Comparison of ENCODE assay signal across 21 cellular contexts in the genomic region with DNA sequence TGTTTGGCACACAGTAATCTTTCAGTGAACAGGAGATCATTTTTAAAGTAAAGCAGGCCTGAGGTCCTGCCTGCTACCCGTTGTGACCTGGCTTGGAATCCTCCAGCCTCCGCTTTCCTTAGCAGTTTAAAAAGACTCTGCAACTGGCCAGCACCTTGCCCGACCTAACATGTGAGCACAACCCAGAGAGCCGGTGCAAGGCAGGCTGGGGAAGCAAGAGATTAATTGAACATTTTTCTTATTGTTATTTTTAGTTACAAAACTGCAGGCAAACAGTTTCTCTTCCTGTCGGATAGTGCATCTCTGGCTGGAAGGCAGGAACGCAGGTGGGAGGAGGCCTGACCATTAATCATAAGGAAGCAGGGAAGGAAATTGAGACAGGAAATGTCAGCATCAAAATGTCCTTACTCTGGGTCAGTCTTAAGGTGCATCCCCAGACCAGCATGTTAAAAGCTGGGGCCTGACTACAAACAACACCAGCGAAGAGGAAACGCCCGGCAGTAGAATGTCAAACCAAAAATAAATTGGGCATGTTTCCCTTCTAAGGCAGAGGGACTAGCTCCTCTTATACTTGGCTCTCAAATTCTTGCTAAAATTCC.
"Had no signal": no experiment of that assay in that cellular context is flagged by ENCODE, and none has a peak within 500 bp of the region (broad histone marks: within the 10 kb centered on the region; RNA-seq: fewer than 3 reads in every experiment).

No MANE protein-coding gene starts in this region.

- H3K9me3 ChIP-seq: ascending aorta, esophagus squamous epithelium, left lung, mucosa of descending colon, ovary, vagina had no signal

- H3K4me1 Mint-ChIP-seq: activated CD4-positive, alpha-beta T cell treated with anti-CD3 and anti-CD28 coated beads, Interleukin-2, amount 10 ng/mL, durations not matched to agents 7 days and 5 days; memory B cell; naive B cell had no signal

- H3K36me3 Mint-ChIP-seq: memory B cell, naive B cell, neural progenitor cell had no signal

- H3K27ac ChIP-seq: esophagus squamous epithelium, left lung, neural progenitor cell, ovary, tibial nerve, vagina had no signal

- H3K36me3 ChIP-seq: ascending aorta, esophagus squamous epithelium, left lung, neural progenitor cell, ovary, tibial nerve, vagina had no signal

- H3K27ac Mint-ChIP-seq: activated CD4-positive, alpha-beta T cell treated with anti-CD3 and anti-CD28 coated beads, Interleukin-2, amount 10 ng/mL, durations not matched to agents 7 days and 5 days; activated naive CD4-positive, alpha-beta T cell treated with anti-CD3 and anti-CD28 coated beads for 36 hours; memory B cell; naive B cell; neural progenitor cell; stimulated activated naive CD8-positive, alpha-beta T cell treated with anti-CD3 and anti-CD28 coated beads, Interleukin-15, Interleukin-2, amounts not matched to agents 100 ng/mL and 50 ng/mL, for 24 hours had no signal

- H3K4me1 ChIP-seq: esophagus squamous epithelium, left lung, tibial nerve, vagina had no signal

- DNase-seq: activated CD4-positive, alpha-beta T cell treated with anti-CD3 and anti-CD28 coated beads, Interleukin-2, amount 10 ng/mL, durations not matched to agents 7 days and 5 days; activated CD8-positive, alpha-beta memory T cell treated with anti-CD3 and anti-CD28 coated beads, Interleukin-2, amount 50 U/mL, for 4 hours; activated naive CD4-positive, alpha-beta T cell treated with anti-CD3 and anti-CD28 coated beads for 36 hours; activated T-cell treated with anti-CD3 and anti-CD28 coated beads, Interleukin-2, amount 50 U/mL, for 4 hours; cortex of kidney; effector CD4-positive, alpha-beta T cell; esophagus squamous epithelium; islet precursor cell; left lung; mucosa of descending colon; naive B cell; ovary; stimulated activated CD4-positive, alpha-beta T cell treated with anti-CD3 and anti-CD28 coated beads, Interleukin-12 subunit alpha, Interleukin-12 subunit beta, amount 100 ng/mL, for 4 hours; stimulated activated CD4-positive, alpha-beta T cell treated with anti-CD3 and anti-CD28 coated beads, Interleukin-1b, Interleukin-23, amount 100 ng/mL, for 48 hours; T1000 had no signal

- H3K4me3 ChIP-seq: ascending aorta, esophagus squamous epithelium, left lung, mucosa of descending colon, neural progenitor cell, ovary, tibial nerve, vagina had no signal

- H3K4me3 Mint-ChIP-seq: activated CD4-positive, alpha-beta T cell treated with anti-CD3 and anti-CD28 coated beads, Interleukin-2, amount 10 ng/mL, durations not matched to agents 7 days and 5 days; activated naive CD4-positive, alpha-beta T cell treated with anti-CD3 and anti-CD28 coated beads for 36 hours; activated T-cell treated with anti-CD3 and anti-CD28 coated beads, Interleukin-2, amount 50 U/mL, for 4 hours; memory B cell; naive B cell; neural progenitor cell; stimulated activated naive CD8-positive, alpha-beta T cell treated with anti-CD3 and anti-CD28 coated beads, Interleukin-15, Interleukin-2, amounts not matched to agents 100 ng/mL and 50 ng/mL, for 24 hours had no signal

- ATAC-seq: activated T-cell treated with anti-CD3 and anti-CD28 coated beads, Interleukin-2, amount 50 U/mL, for 4 hours; left lung; mucosa of descending colon had no signal

- H3K9me3 Mint-ChIP-seq: activated CD4-positive, alpha-beta T cell treated with anti-CD3 and anti-CD28 coated beads, Interleukin-2, amount 10 ng/mL, durations not matched to agents 7 days and 5 days; activated naive CD4-positive, alpha-beta T cell treated with anti-CD3 and anti-CD28 coated beads for 36 hours; activated T-cell treated with anti-CD3 and anti-CD28 coated beads, Interleukin-2, amount 50 U/mL, for 4 hours; memory B cell; neural progenitor cell; stimulated activated naive CD8-positive, alpha-beta T cell treated with anti-CD3 and anti-CD28 coated beads, Interleukin-15, Interleukin-2, amounts not matched to agents 100 ng/mL and 50 ng/mL, for 24 hours had no signal

- H3K27me3 ChIP-seq: ascending aorta, esophagus squamous epithelium, left lung, neural progenitor cell, ovary, tibial nerve, vagina had no signal
